17 cellular contexts compared by ENCODE assay signal in the genomic region with DNA sequence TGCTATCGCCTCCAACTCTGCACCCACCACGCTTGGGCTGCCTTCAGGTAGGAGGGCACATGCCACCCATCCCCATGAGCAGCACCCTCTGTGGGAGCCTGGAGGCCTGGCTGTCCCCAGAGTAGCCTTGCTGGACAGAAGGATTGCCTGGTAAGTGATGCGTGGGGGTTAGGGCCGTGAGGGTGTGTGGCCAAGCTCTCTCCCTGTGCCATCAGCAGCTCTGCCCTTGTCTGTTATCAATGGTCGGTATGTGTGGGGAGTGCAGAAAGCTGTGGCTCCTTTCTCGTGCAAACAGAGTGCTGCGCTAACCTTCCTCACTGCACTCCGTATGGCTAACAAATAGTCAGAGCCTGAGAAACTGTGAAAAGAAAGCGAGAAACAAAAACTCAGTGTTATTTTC.
A peak's percentile ranks its signal among the peaks of the same experiment; 100 is the strongest.
DNase-seq lines count a peak whose midpoint lies in the region; ATAC-seq and TF ChIP-seq lines count a peak whose summit lies in the region.
"Had no signal": no experiment of that assay in that cellular context is flagged by ENCODE, and none has a peak within 500 bp of the region (broad histone marks: within the 10 kb centered on the region; RNA-seq: fewer than 3 reads in every experiment).

No MANE protein-coding gene starts in this region.

- H3K4me1 Mint-ChIP-seq in H9 (peaks cover 40 to 46% of the 10 kb centered on the region in 2 experiments), brain (peaks cover 55% of the 10 kb centered on the region), neural crest cell (peaks cover 41% of the 10 kb centered on the region)
- H3K4me1 Mint-ChIP-seq: CD4-positive, CD25-positive, alpha-beta regulatory T cell; IgD-negative memory B cell had no signal

- H2BK5ac ChIP-seq in H9 (ENCODE audit: insufficient read length, low read length) = no peak overlapping the region

- H3K4ac ChIP-seq in H9 (ENCODE audit: low read depth, low read length) = no peak overlapping the region

- no peaks in the 10 kb centered on the region for H3K9me3 ChIP-seq in H9 (ENCODE audit: control insufficient read depth, low read depth, low read length)
- no peaks in the 10 kb centered on the region for H3K9me3 ChIP-seq in iPS-18a (ENCODE audit: control insufficient read depth, low read depth, low read length)
- H3K9me3 ChIP-seq in prostate gland = no peaks in the 10 kb centered on the region
- H3K9me3 ChIP-seq in spleen = no peaks in the 10 kb centered on the region
- H3K9me3 ChIP-seq: BLaER1 treated with 17β-estradiol and CSF1 and Interleukin-3, amounts not matched to agents 10 nM and 100 nM; HAP-1 had no signal

- H4K20me1 ChIP-seq in H9 (ENCODE audit: control insufficient read depth, insufficient read depth, insufficient read length) = no peaks in the 10 kb centered on the region
- H4K20me1 ChIP-seq: BLaER1 treated with 17β-estradiol and CSF1 and Interleukin-3, amounts not matched to agents 10 nM and 100 nM had no signal

- H3K79me2 ChIP-seq in H9 (ENCODE audit: insufficient read depth, low read length) = no peaks in the 10 kb centered on the region

- no peaks in the 10 kb centered on the region for H3K9me3 Mint-ChIP-seq in H9
- H3K9me3 Mint-ChIP-seq in brain = no peaks in the 10 kb centered on the region
- no peaks in the 10 kb centered on the region for H3K9me3 Mint-ChIP-seq in neural crest cell
- H3K9me3 Mint-ChIP-seq: HFFc6 had no signal

- H2AFZ ChIP-seq in H9 (ENCODE audit: low read length) = no peak overlapping the region
- H2AFZ ChIP-seq: GM23248 had no signal

- no peak overlapping the region for H3K56ac ChIP-seq in H9 (ENCODE audit: insufficient read length, low read depth, low read length)

- H3K4me1 ChIP-seq in H9 (ENCODE audit: insufficient read depth, low read length) (peaks cover 14% of the 10 kb centered on the region), iPS-18a (ENCODE audit: control insufficient read depth, low read depth, low read length) (peaks cover 29% of the 10 kb centered on the region), prostate gland (replicated peaks) (no peaks in the 10 kb centered on the region), spleen (no peaks in the 10 kb centered on the region)
- H3K4me1 ChIP-seq: BLaER1 treated with 17β-estradiol and CSF1 and Interleukin-3, amounts not matched to agents 10 nM and 100 nM; HAP-1 had no signal

- H2AK5ac ChIP-seq in H9 (ENCODE audit: insufficient read length, low read length) = no peak overlapping the region

- no peak overlapping the region for H4K91ac ChIP-seq in H9 (ENCODE audit: insufficient read length, low read depth, low read length)

- H4K5ac ChIP-seq in H9 (ENCODE audit: insufficient read length, low read depth, low read length) = no peak overlapping the region

- H3K36me3 ChIP-seq in iPS-18a (ENCODE audit: control insufficient read depth, low read depth, low read length) = no peaks in the 10 kb centered on the region
- no peaks in the 10 kb centered on the region for H3K36me3 ChIP-seq in prostate gland
- no peaks in the 10 kb centered on the region for H3K36me3 ChIP-seq in spleen
- H3K36me3 ChIP-seq: BLaER1 treated with 17β-estradiol and CSF1 and Interleukin-3, amounts not matched to agents 10 nM and 100 nM; HAP-1 had no signal

- H3K27ac ChIP-seq in H9 (ENCODE audit: insufficient read length, low read depth, low read length) (no peak overlapping the region), iPS-18a (ENCODE audit: low read length) (no peak overlapping the region), prostate gland (no peak overlapping the region), spleen (no peak overlapping the region)
- H3K27ac ChIP-seq: BLaER1 treated with 17β-estradiol and CSF1 and Interleukin-3, amounts not matched to agents 10 nM and 100 nM; GM23248 had no signal

- no peak overlapping the region for H2BK20ac ChIP-seq in H9 (ENCODE audit: low read depth, low read length, poor library complexity, severe bottlenecking)

- H2BK120ac ChIP-seq in H9 (ENCODE audit: low read depth, low read length, poor library complexity, severe bottlenecking) = no peak overlapping the region

- H3K27me3 ChIP-seq in H9 (ENCODE audit: insufficient read depth, low read length) (no peaks in the 10 kb centered on the region), iPS-18a (ENCODE audit: control insufficient read depth, insufficient read depth, low read length) (no peaks in the 10 kb centered on the region), prostate gland (replicated peaks; ENCODE audit: insufficient read depth) (no peaks in the 10 kb centered on the region), spleen (replicated peaks in 1 of 7) (peaks cover 0 to 12% (median 0%) of the 10 kb centered on the region in 7 donors)
- H3K27me3 ChIP-seq: BLaER1 treated with 17β-estradiol and CSF1 and Interleukin-3, amounts not matched to agents 10 nM and 100 nM had no signal

- no peak overlapping the region for H4K8ac ChIP-seq in H9 (replicated peaks; ENCODE audit: insufficient read length, low read depth, low read length)

- intact Hi-C loops in prostate gland (cut with DNase I) (no loop called here), spleen (cut with DNase I; ENCODE audit: low total_unique reads) (no loop called here)

- H3K4me2 ChIP-seq in H9 (ENCODE audit: insufficient read depth, insufficient read length, low read length) = peak overlapping the region; percentile 16
- H3K4me2 ChIP-seq: BLaER1 treated with 17β-estradiol and CSF1 and Interleukin-3, amounts not matched to agents 10 nM and 100 nM had no signal

- H3K23me2 ChIP-seq in H9 (ENCODE audit: insufficient read length, low read depth, low read length, poor library complexity, severe bottlenecking) = no peaks in the 10 kb centered on the region

- DNase-seq in H9 (peak; percentile 38), neural crest cell (ENCODE audit: low read depth, low spot score) (no peak), prostate gland (ENCODE audit: low spot score) (no peak), spleen (no peak)
- no peak for DNase-seq in stimulated activated CD4-positive, alpha-beta T cell treated with anti-CD3 and anti-CD28 coated beads, Interleukin-4, amount 100 ng/mL, for 4 hours
- DNase-seq: ACHN; CD4-positive, CD25-positive, alpha-beta regulatory T cell; DMS53; GF-D8; GM23248; HFFc6 had no signal

- peak overlapping the region; percentile 38 for H3K18ac ChIP-seq in H9 (ENCODE audit: insufficient read length, low read depth, low read length)

- H2BK15ac ChIP-seq in H9 (ENCODE audit: low read depth, low read length) = no peak overlapping the region

- peak overlapping the region in 1 of 2 experiments; percentile 34; a peak in 3 of 5 replicates for H3K4me3 Mint-ChIP-seq in H9
- peak overlapping the region in 4 of 5 experiments; percentile 13 to 69 (median 26) for H3K4me3 Mint-ChIP-seq in brain
- H3K4me3 Mint-ChIP-seq in neural crest cell = peak overlapping the region; percentile 8
- H3K4me3 Mint-ChIP-seq: CD4-positive, CD25-positive, alpha-beta regulatory T cell; HFFc6; IgD-negative memory B cell had no signal

- no CpG with 5 or more reads among the region's 9 CpGs for WGBS in H9 (ENCODE audit: extremely low coverage, insufficient read length, low lambda C conversion rate)
- 68% methylated on average over 9 of the region's 9 CpGs for WGBS in prostate gland
- 74 to 86% (median 79%) methylated on average over 9 of the region's 9 CpGs for WGBS in spleen, 5 donors

- H3K23ac ChIP-seq in H9 (ENCODE audit: insufficient read length, low read depth, low read length) = no peak overlapping the region

- H3K36me3 Mint-ChIP-seq in H9 (ENCODE audit: insufficient read depth in 1 of 3, low read depth in 3 of 3) = no peaks in the 10 kb centered on the region; a peak in 1 of 7 replicates
- H3K36me3 Mint-ChIP-seq in brain = no peaks in the 10 kb centered on the region
- no peaks in the 10 kb centered on the region for H3K36me3 Mint-ChIP-seq in neural crest cell (ENCODE audit: low read depth)
- H3K36me3 Mint-ChIP-seq: CD4-positive, CD25-positive, alpha-beta regulatory T cell; IgD-negative memory B cell had no signal

- no peak for ATAC-seq in HG03521 (IDR thresholded peaks at IDR 0.05; ENCODE audit: unreplicated experiment)

- H3K14ac ChIP-seq in H9 (ENCODE audit: insufficient read depth, low read length) = peak overlapping the region; percentile 23; the same call in 1 of the 2 replicates

- H3K27me3 Mint-ChIP-seq in H9 (ENCODE audit: low read depth) (peaks cover 9% of the 10 kb centered on the region), brain (peaks cover 5% of the 10 kb centered on the region), neural crest cell (ENCODE audit: low read depth) (no peaks in the 10 kb centered on the region)
- H3K27me3 Mint-ChIP-seq: CD4-positive, CD25-positive, alpha-beta regulatory T cell; IgD-negative memory B cell had no signal

- no peaks in the 10 kb centered on the region for H3K79me1 ChIP-seq in H9 (ENCODE audit: insufficient read depth, low read depth, low read length, poor library complexity, severe bottlenecking)

- H2BK12ac ChIP-seq in H9 (ENCODE audit: insufficient read length, low read depth, low read length) = no peak overlapping the region

- H3K9ac ChIP-seq in H9 (ENCODE audit: extremely low read depth, insufficient read length, low read length) = no peak overlapping the region
- H3K9ac ChIP-seq in iPS-18a (ENCODE audit: low read length) = no peak overlapping the region
- H3K9ac ChIP-seq: BLaER1 treated with 17β-estradiol and CSF1 and Interleukin-3, amounts not matched to agents 10 nM and 100 nM; GM23248 had no signal

- H3T11ph ChIP-seq in H9 (ENCODE audit: low read length) = no peak overlapping the region

- no peak for TF ChIP-seq CTCF in H9 (conservative IDR thresholded peaks at IDR 0.05)
- TF ChIP-seq CTCF in brain (conservative IDR thresholded peaks at IDR 0.05) = no peak
- no peak for TF ChIP-seq CTCF in neural crest cell (conservative IDR thresholded peaks at IDR 0.05)
- TF ChIP-seq CTCF in prostate gland (IDR thresholded peaks at IDR 0.05) = no peak
- TF ChIP-seq CTCF in spleen (IDR thresholded peaks at IDR 0.05 in 8 of 11, conservative IDR thresholded peaks at IDR 0.05 in 3 of 11) = no peak

- no peak for TF ChIP-seq POLR2A in prostate gland (IDR thresholded peaks at IDR 0.05)
- TF ChIP-seq POLR2A in spleen (IDR thresholded peaks at IDR 0.05) = no peak

- peak overlapping the region in 2 of 3 experiments; percentile 54 to 63; a peak in 2 of 7 replicates for H3K27ac Mint-ChIP-seq in H9
- peak overlapping the region in 4 of 5 experiments; percentile 6 to 73 (median 54) for H3K27ac Mint-ChIP-seq in brain
- H3K27ac Mint-ChIP-seq in neural crest cell (ENCODE audit: unreplicated experiment) = peak overlapping the region; percentile 31
- H3K27ac Mint-ChIP-seq: CD4-positive, CD25-positive, alpha-beta regulatory T cell; HFFc6; IgD-negative memory B cell had no signal

- H3K4me3 ChIP-seq in iPS-18a (ENCODE audit: low read length) (peak overlapping the region; percentile 6), prostate gland (no peak overlapping the region), spleen (no peak overlapping the region)
- H3K4me3 ChIP-seq: BLaER1 treated with 17β-estradiol and CSF1 and Interleukin-3, amounts not matched to agents 10 nM and 100 nM; GM23248; HAP-1 had no signal
